ENCODE assay signal across 9 cellular contexts in genomic region chr19:56736571-56736970, GRCh38.
"Had no signal": no experiment of that assay in that cellular context is flagged by ENCODE, and none has a peak within 500 bp of the region (broad histone marks: within the 10 kb centered on the region; RNA-seq: fewer than 3 reads in every experiment).

No MANE protein-coding gene starts in this region.

- H2AFZ ChIP-seq: GM23248, GM23338 had no signal

- H3K27ac ChIP-seq: GM23248 had no signal

- H3K27ac Mint-ChIP-seq: GM23338, H9, HFFc6 had no signal

- H3K4me3 Mint-ChIP-seq: GM23338, H9, HFFc6 had no signal

- H3K36me3 ChIP-seq: HAP-1 had no signal

- DNase-seq: GM23248, GOT3, H7, H9, HCEC 1CT, HFFc6 had no signal

- ATAC-seq: GM23338, HCT116 had no signal

- H3K4me3 ChIP-seq: GM23248, GM23338, HAP-1 had no signal

- H3K4me1 ChIP-seq: HAP-1 had no signal

- H3K4me1 Mint-ChIP-seq: GM23338, H9 had no signal

- H3K4me2 ChIP-seq: GM23338 had no signal

- H3K9ac ChIP-seq: GM23248 had no signal
